Comparison of ENCODE assay signal across 8 cellular contexts in genomic region chr1:2586154-2587070, GRCh38. TPM values are rescaled to one million over a fixed set of nuclear protein-coding genes. Genes with fewer than 3 reads are reported as not detected.
DNase-seq lines count a peak whose midpoint lies in the region; ATAC-seq and TF ChIP-seq lines count a peak whose summit lies in the region.

TSS of gene PRXL2B (plus strand) at chr1:2586777. CDS start at chr1:2586886, 109 bp downstream.

- H3K4me3 Mint-ChIP-seq in CD14-positive monocyte, result peak within 1 kb of the TSS; percentile 79 to 88
- H3K4me3 Mint-ChIP-seq in dendritic cell treated with granulocyte-macrophage colony-stimulating factor and Interleukin-4, amounts not matched to agents 40 ng/mL and 50 ng/mL, for 4 days, result peak within 1 kb of the TSS; percentile 86

- H3K4me1 Mint-ChIP-seq in CD14-positive monocyte, result peaks cover 39% of the 10 kb centered on the region
- H3K4me1 Mint-ChIP-seq in dendritic cell treated with granulocyte-macrophage colony-stimulating factor and Interleukin-4, amounts not matched to agents 40 ng/mL and 50 ng/mL, for 4 days (ENCODE audit: low read depth), result peaks cover 54% of the 10 kb centered on the region

- peaks cover 0 to 3% (median 2%) of the 10 kb centered on the region in 7 donors for H3K9me3 Mint-ChIP-seq in CD14-positive monocyte
- no peaks in the 10 kb centered on the region for H3K9me3 Mint-ChIP-seq in dendritic cell treated with granulocyte-macrophage colony-stimulating factor and Interleukin-4, amounts not matched to agents 40 ng/mL and 50 ng/mL, for 4 days

- peaks cover 6 to 8% of the 10 kb centered on the region in 2 donors for H3K36me3 Mint-ChIP-seq in CD14-positive monocyte
- peaks cover 49% of the 10 kb centered on the region for H3K36me3 Mint-ChIP-seq in dendritic cell treated with granulocyte-macrophage colony-stimulating factor and Interleukin-4, amounts not matched to agents 40 ng/mL and 50 ng/mL, for 4 days (ENCODE audit: low read depth)

- DNase-seq in CD14-positive monocyte (ENCODE audit: low spot score), result peak; percentile 100
- peak; percentile 99 for DNase-seq in NCI-H82 (lab: John Stamatoyannopoulos, UW)
- DNase-seq in activated CD4-positive, alpha-beta T cell treated with anti-CD3 and anti-CD28 coated beads, Interleukin-2, amount 50 U/mL, for 4 hours, result peak; percentile 94
- peak; percentile 99 for DNase-seq in left lobe of liver (ENCODE audit: low spot score)
- peak; percentile 98 to 99 for DNase-seq in stimulated activated CD4-positive, alpha-beta T cell treated with anti-CD3 and anti-CD28 coated beads, Interleukin-2, amount 100 ng/mL, for 24 hours

- no peak for TF ChIP-seq CTCF in CD14-positive monocyte (IDR thresholded peaks at IDR 0.05)

- H3K27ac Mint-ChIP-seq in CD14-positive monocyte, result peak within 1 kb of the TSS; percentile 93 to 97 (median 96)
- peak within 1 kb of the TSS; percentile 98 for H3K27ac Mint-ChIP-seq in dendritic cell treated with granulocyte-macrophage colony-stimulating factor and Interleukin-4, amounts not matched to agents 40 ng/mL and 50 ng/mL, for 4 days

- ATAC-seq in GM19395 (IDR thresholded peaks at IDR 0.05; ENCODE audit: unreplicated experiment) (peak; percentile 62), HG03558 (IDR thresholded peaks at IDR 0.05; ENCODE audit: extremely low read depth, unreplicated experiment) (peak; percentile 44), left lobe of liver (peak; percentile 87)

- intact Hi-C loops in CD14-positive monocyte (cut with micrococcal nuclease), result loop anchor here (1.0 to 5.0 kb wide), 8 partner anchors 40 to 389 kb away; partner anchors contain the start of genes PANK4 (in 2 of the 2), MORN1 (in 1 of the 2), PEX10 (in 1 of the 2) and RER1 (in 1 of the 2)
- intact Hi-C loops in dendritic cell treated with granulocyte-macrophage colony-stimulating factor and Interleukin-4, amounts not matched to agents 40 ng/mL and 50 ng/mL, for 4 days (cut with micrococcal nuclease), result loop anchor here (1.0 kb wide), 2 partner anchors 38 to 60 kb away; partner anchors contain the start of gene PANK4

- peaks cover 7 to 20% (median 9%) of the 10 kb centered on the region in 3 donors for H3K27me3 Mint-ChIP-seq in CD14-positive monocyte (ENCODE audit: low read depth in 3 of 3)
- peaks cover 13% of the 10 kb centered on the region for H3K27me3 Mint-ChIP-seq in dendritic cell treated with granulocyte-macrophage colony-stimulating factor and Interleukin-4, amounts not matched to agents 40 ng/mL and 50 ng/mL, for 4 days

RNA-seq across cellular contexts. Expression of gene PRXL2B, which starts in this region (rescaled TPM):
- 1 to 10 TPM; 3.6 to 6.0 TPM for polyA plus RNA-seq in CD14-positive monocyte
- total RNA-seq in left lobe of liver, result 9.9 TPM

Comparison
In these comparisons a context has a peak if more than half of its experiments do, and no peak if none do; other contexts are left out.
1. Peak in every context shown above with its lines: DNase-seq and ATAC-seq.